ENCODE assay signal across 8 cellular contexts in genomic region chr19:40610396-40611064, GRCh38. TPM values are rescaled to one million over a fixed set of nuclear protein-coding genes. Genes with fewer than 3 reads are reported as not detected.
A peak's percentile ranks its signal among the peaks of the same experiment; 100 is the strongest.
DNase-seq lines count a peak whose midpoint lies in the region; ATAC-seq and TF ChIP-seq lines count a peak whose summit lies in the region.

No MANE protein-coding gene starts in this region.

- H3K36me3 ChIP-seq in duodenal mucosa (ENCODE audit: control insufficient read depth in 1 of 2, insufficient read depth in 2 of 2, low read length in 2 of 2), result no peaks in the 10 kb centered on the region
- no peaks in the 10 kb centered on the region for H3K36me3 ChIP-seq in mucosa of descending colon (ENCODE audit: low read depth)
- H3K36me3 ChIP-seq in tibial artery, result no peaks in the 10 kb centered on the region

- H3K27me3 ChIP-seq in duodenal mucosa (ENCODE audit: control insufficient read depth in 1 of 2, insufficient read depth in 2 of 2, low read length in 2 of 2), result no peaks in the 10 kb centered on the region
- no peaks in the 10 kb centered on the region for H3K27me3 ChIP-seq in tibial artery

- TF ChIP-seq CTCF in mucosa of descending colon (IDR thresholded peaks at IDR 0.05), result no peak
- no peak for TF ChIP-seq CTCF in tibial artery (IDR thresholded peaks at IDR 0.05)

- DNase-seq in NCI-H1417 (lab: John Stamatoyannopoulos, UW), result peak in 2 of 3 experiments; percentile 73 to 75
- DNase-seq in NCI-H1417 treated with DMSO at 0.1 percent for 48 hours (lab: John Stamatoyannopoulos, UW), result no peak
- peak in 3 of 4 experiments; percentile 33 to 51 (median 50) for DNase-seq in activated CD4-positive, CD25-positive, alpha-beta regulatory T cell (lab: John Stamatoyannopoulos, UW)
- DNase-seq in mucosa of descending colon, result peak; percentile 73 to 88 (median 82)
- peak; percentile 58 to 88 for DNase-seq in tibial artery
- no peak for DNase-seq in NK-92 treated with Interleukin-12 subunit alpha and Interleukin-12 subunit beta, amount 100 ng/mL, for 24 hours (lab: John Stamatoyannopoulos, UW)

- H3K4me3 ChIP-seq in duodenal mucosa (ENCODE audit: low read depth in 1 of 2, low read length in 2 of 2) (peak overlapping the region; percentile 47 to 62), mucosa of descending colon (no peak overlapping the region), tibial artery (peak overlapping the region; percentile 41 to 58)

- H3K9ac ChIP-seq in duodenal mucosa (ENCODE audit: low read depth in 1 of 2, low read length in 2 of 2), result peak overlapping the region; percentile 55 to 84

- ATAC-seq in mucosa of descending colon, result peak; percentile 12
- ATAC-seq in HG03342 (IDR thresholded peaks at IDR 0.05; ENCODE audit: unreplicated experiment), result no peak

- intact Hi-C loops in mucosa of descending colon (cut with DNase I, micrococcal nuclease) (no loop called here), tibial artery (cut with DNase I; ENCODE audit: low total_unique reads) (no loop called here)

- H3K27ac ChIP-seq in duodenal mucosa (ENCODE audit: low read depth, low read length) (peak overlapping the region; percentile 65), tibial artery (peak overlapping the region; percentile 58 to 86)

- H3K4me1 ChIP-seq in duodenal mucosa (ENCODE audit: control insufficient read depth in 1 of 2, insufficient read depth in 2 of 2, low read length in 2 of 2) (peaks cover 45 to 50% of the 10 kb centered on the region in 2 donors), mucosa of descending colon (ENCODE audit: low read depth) (peaks cover 62% of the 10 kb centered on the region), tibial artery (peaks cover 0 to 54% (median 34%) of the 10 kb centered on the region in 4 donors)

- H3K9me3 ChIP-seq in duodenal mucosa (ENCODE audit: control insufficient read depth in 1 of 2, low read length in 2 of 2) (no peaks in the 10 kb centered on the region), mucosa of descending colon (no peaks in the 10 kb centered on the region), tibial artery (no peaks in the 10 kb centered on the region)

RNA-seq across cellular contexts. Expression of gene LTBP4, which starts 9.4 kb away (rescaled TPM):
- total RNA-seq in mucosa of descending colon, result 100 to 1,000 TPM; 141 to 244 (median 160) TPM

RNA-seq across cellular contexts. Expression of gene SHKBP1, which starts 33.9 kb away (rescaled TPM):
- 10 to 100 TPM; 58.1 to 70.6 (median 62.2) TPM for total RNA-seq in mucosa of descending colon

Comparison
In these comparisons a context has a peak if more than half of its experiments do, and no peak if none do; other contexts are left out.
1. DNase-seq: peak in NCI-H1417 (2 of 3), activated CD4-positive, CD25-positive, alpha-beta regulatory T cell (3 of 4), mucosa of descending colon (3 of 3) and tibial artery (2 of 2); none in NCI-H1417 treated with DMSO at 0.1 percent for 48 hours (single experiment) and NK-92 treated with Interleukin-12 subunit alpha and Interleukin-12 subunit beta, amount 100 ng/mL, for 24 hours (single experiment).